8 cellular contexts compared by ENCODE assay signal in the genomic region with DNA sequence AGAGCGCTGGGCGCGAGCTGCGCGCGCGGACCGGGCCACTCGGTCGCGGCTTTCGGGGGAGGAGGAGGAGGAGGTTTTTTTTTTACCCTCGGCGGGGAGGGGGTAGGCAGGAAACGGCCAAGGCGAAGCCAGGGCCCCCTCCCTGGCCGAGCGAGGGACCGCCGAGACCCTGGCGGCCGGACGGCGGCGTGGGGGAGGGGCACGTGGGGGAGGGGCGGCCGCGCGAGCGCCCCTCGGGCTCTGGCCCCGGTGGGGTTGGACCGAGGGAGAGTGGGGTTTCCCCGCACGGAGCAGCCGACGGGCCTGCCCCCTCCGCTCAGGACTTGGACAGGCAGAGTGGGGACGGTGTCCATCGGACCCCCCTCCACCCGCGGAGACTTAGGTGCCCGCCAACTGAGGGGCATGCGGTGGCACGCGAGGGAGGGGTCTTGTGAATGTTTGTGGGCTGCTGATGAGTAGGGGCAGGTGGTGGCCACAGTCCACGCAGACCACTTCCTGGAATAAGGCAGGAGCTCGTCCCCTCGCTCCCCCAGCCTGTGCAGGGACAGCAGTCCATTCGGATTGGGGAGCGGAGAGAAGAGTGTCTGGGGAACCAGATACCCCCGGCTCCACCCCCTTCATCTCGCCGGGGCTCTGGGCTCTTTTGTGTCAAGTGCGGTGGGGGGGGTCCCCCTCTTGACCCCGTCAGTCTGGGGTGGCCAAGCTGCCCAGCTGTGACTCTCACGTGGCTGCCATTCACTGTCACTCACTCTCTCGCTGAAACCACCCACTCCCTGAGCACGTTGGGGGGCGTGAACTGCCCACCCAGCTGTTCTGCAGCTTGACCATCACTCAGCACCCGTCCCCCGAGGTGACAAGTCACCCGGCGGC. TPM values are rescaled to one million over a fixed set of nuclear protein-coding genes. Genes with fewer than 3 reads are reported as not detected.
A peak's percentile ranks its signal among the peaks of the same experiment; 100 is the strongest.
DNase-seq lines count a peak whose midpoint lies in the region; ATAC-seq, FAIRE-seq and TF ChIP-seq lines count a peak whose summit lies in the region.

No MANE protein-coding gene starts in this region.

- H3K36me3 ChIP-seq in cardiac muscle cell (peaks cover 1% of the 10 kb centered on the region), prostate gland (no peaks in the 10 kb centered on the region)

- peak overlapping the region; percentile 52 for H3K4me3 Mint-ChIP-seq in activated naive CD4-positive, alpha-beta T cell treated with anti-CD3 and anti-CD28 coated beads for 36 hours

- CTCF ChIA-PET in activated naive CD4-positive, alpha-beta T cell treated with anti-CD3 and anti-CD28 coated beads for 36 hours (lab: Charles Lee) = interaction anchor here (1.2 kb wide), 1 partner anchor 50 kb away, joined by 3 read pairs; no protein-coding TSS in a partner anchor

- H3K4me3 ChIP-seq in cardiac muscle cell (peak overlapping the region; percentile 90), prostate gland (peak overlapping the region; percentile 77 to 90)

- H3K27me3 ChIP-seq in cardiac muscle cell (no peaks in the 10 kb centered on the region), prostate gland (replicated peaks; ENCODE audit: insufficient read depth) (no peaks in the 10 kb centered on the region)

- peak; percentile 51 for TF ChIP-seq POLR2A in prostate gland (IDR thresholded peaks at IDR 0.05)

- ATAC-seq in HG03045 (IDR thresholded peaks at IDR 0.05; ENCODE audit: unreplicated experiment) (peak; percentile 32), HG02852 (IDR thresholded peaks at IDR 0.05; ENCODE audit: unreplicated experiment) (no peak)

- DNase-seq in DMS53 (lab: John Stamatoyannopoulos, UW) = peak; percentile 84
- DNase-seq in RCC 7860 (ENCODE audit: low spot score) = peak; percentile 31
- peak; percentile 55 for DNase-seq in activated naive CD4-positive, alpha-beta T cell treated with anti-CD3 and anti-CD28 coated beads for 36 hours
- DNase-seq in cardiac muscle cell (ENCODE audit: low read depth in 1 of 2, low spot score in 1 of 2) = peak; percentile 53 to 92
- peak; percentile 31 for DNase-seq in prostate gland (ENCODE audit: low spot score)
- no peak for DNase-seq in midbrain (lab: John Stamatoyannopoulos, UW)

- peak overlapping the region; percentile 78 for H3K27ac Mint-ChIP-seq in activated naive CD4-positive, alpha-beta T cell treated with anti-CD3 and anti-CD28 coated beads for 36 hours

- no peak for TF ChIP-seq CTCF in cardiac muscle cell (IDR thresholded peaks at IDR 0.05; ENCODE audit: low read depth, low read length)
- no peak for TF ChIP-seq CTCF in prostate gland (IDR thresholded peaks at IDR 0.05)

- under 1% methylated on average over 54 of the region's 65 CpGs for WGBS in prostate gland

- no peaks in the 10 kb centered on the region for H3K9me3 Mint-ChIP-seq in activated naive CD4-positive, alpha-beta T cell treated with anti-CD3 and anti-CD28 coated beads for 36 hours

- H3K36me3 Mint-ChIP-seq in activated naive CD4-positive, alpha-beta T cell treated with anti-CD3 and anti-CD28 coated beads for 36 hours (ENCODE audit: low read depth) = peaks cover 16% of the 10 kb centered on the region

- no peak for FAIRE-seq in RCC 7860 (lab: Jason Lieb, UNC)

- H3K27ac ChIP-seq in cardiac muscle cell = peak overlapping the region; percentile 89
- H3K27ac ChIP-seq in prostate gland = peak overlapping the region; percentile 97 to 99

- H3K4me1 Mint-ChIP-seq in activated naive CD4-positive, alpha-beta T cell treated with anti-CD3 and anti-CD28 coated beads for 36 hours (ENCODE audit: low read depth) = peaks cover 5% of the 10 kb centered on the region

- H3K4me1 ChIP-seq in cardiac muscle cell (ENCODE audit: low read depth) (peaks cover 46% of the 10 kb centered on the region), prostate gland (replicated peaks) (peaks cover 26% of the 10 kb centered on the region)

- intact Hi-C loops in activated naive CD4-positive, alpha-beta T cell treated with anti-CD3 and anti-CD28 coated beads for 36 hours (cut with micrococcal nuclease) = loop anchor here (5.0 kb wide), 1 partner anchor 302 kb away; no protein-coding TSS in a partner anchor
- intact Hi-C loops in prostate gland (cut with DNase I) = no loop called here

- H3K9me3 ChIP-seq in cardiac muscle cell (ENCODE audit: low read depth) = no peaks in the 10 kb centered on the region
- H3K9me3 ChIP-seq in prostate gland = no peaks in the 10 kb centered on the region

- no peaks in the 10 kb centered on the region for H3K27me3 Mint-ChIP-seq in activated naive CD4-positive, alpha-beta T cell treated with anti-CD3 and anti-CD28 coated beads for 36 hours (ENCODE audit: low read depth)

RNA-seq across cellular contexts. Expression of a gene that starts 3.0 kb away (rescaled TPM):
- 100 to 1,000 TPM; 180 to 185 TPM for total RNA-seq in activated naive CD4-positive, alpha-beta T cell treated with anti-CD3 and anti-CD28 coated beads for 36 hours
- 40.2 and 64.7 TPM in 2 replicates for total RNA-seq in cardiac muscle cell
- 15.9 and 19.7 TPM in 2 replicates for polyA plus RNA-seq in cardiac muscle cell
- 100 to 1,000 TPM; 166 to 196 TPM for total RNA-seq in prostate gland

RNA-seq across cellular contexts. Expression of a gene that starts 27.8 kb away (rescaled TPM):
- 1 to 10 TPM; 6.1 to 6.5 TPM for total RNA-seq in activated naive CD4-positive, alpha-beta T cell treated with anti-CD3 and anti-CD28 coated beads for 36 hours
- 14.0 and 14.3 TPM in 2 replicates for total RNA-seq in cardiac muscle cell
- 10.7 and 13.7 TPM in 2 replicates for polyA plus RNA-seq in cardiac muscle cell
- total RNA-seq in prostate gland = 10 to 100 TPM in 1 of 2 donors, 1 to 10 TPM in 1; 5.7 to 20.8 TPM

RNA-seq across cellular contexts. Expression of a gene that starts 28.2 kb away (rescaled TPM):
- total RNA-seq in activated naive CD4-positive, alpha-beta T cell treated with anti-CD3 and anti-CD28 coated beads for 36 hours = 10 to 100 TPM; 75.0 to 75.3 TPM
- total RNA-seq in cardiac muscle cell (107 and 130 TPM in 2 replicates), prostate gland (100 to 1,000 TPM in 1 of 2 donors, 10 to 100 TPM in 1; 74.6 to 163 TPM)
- polyA plus RNA-seq in cardiac muscle cell = 158 and 168 TPM in 2 replicates

RNA-seq across cellular contexts. Expression of a gene that starts 30.5 kb away (rescaled TPM):
- 1 to 10 TPM; 3.1 to 3.8 TPM for total RNA-seq in activated naive CD4-positive, alpha-beta T cell treated with anti-CD3 and anti-CD28 coated beads for 36 hours
- total RNA-seq in cardiac muscle cell (20.3 and 26.1 TPM in 2 replicates), prostate gland (10 to 100 TPM in 1 of 2 donors, 1 to 10 TPM in 1; 7.8 to 32.4 TPM)
- polyA plus RNA-seq in cardiac muscle cell = 5.2 and 5.8 TPM in 2 replicates

RNA-seq across cellular contexts. Expression of a gene that starts 30.7 kb away (rescaled TPM):
- 1 to 10 TPM; 1.2 to 1.5 TPM for total RNA-seq in activated naive CD4-positive, alpha-beta T cell treated with anti-CD3 and anti-CD28 coated beads for 36 hours
- total RNA-seq in cardiac muscle cell = 27.4 and 51.2 TPM in 2 replicates
- 31.3 and 66.1 TPM in 2 replicates for polyA plus RNA-seq in cardiac muscle cell
- 10 to 100 TPM; 11.1 to 15.7 TPM for total RNA-seq in prostate gland
